Comparison of ENCODE assay signal across 33 cellular contexts in genomic region chr7:146262527-146262926, GRCh38.
"Had no signal": no experiment of that assay in that cellular context is flagged by ENCODE, and none has a peak within 500 bp of the region (broad histone marks: within the 10 kb centered on the region; RNA-seq: fewer than 3 reads in every experiment).

No MANE protein-coding gene starts in this region.

- H3K4me1 ChIP-seq: adrenal gland, ascending aorta, body of pancreas, breast epithelium had no signal

- H3K4me3 ChIP-seq: adrenal gland, ascending aorta, body of pancreas, breast epithelium, cardiac muscle cell had no signal

- H3K27ac ChIP-seq: adrenal gland, ascending aorta, body of pancreas, brain microvascular endothelial cell, breast epithelium, cardiac muscle cell had no signal

- DNase-seq: activated effector memory CD4-positive, alpha-beta T cell treated with anti-CD3 and anti-CD28 coated beads, Interleukin-2, amount 50 U/mL, for 16 hours; activated effector memory CD4-positive, alpha-beta T cell treated with Interleukin-2 at 50 U/mL for 16 hours; activated gamma-delta T cell; activated gamma-delta T cell treated with Interleukin-2 at 50 U/mL for 16 hours; activated naive CD4-positive, alpha-beta T cell; activated naive CD4-positive, alpha-beta T cell treated with anti-CD3 and anti-CD28 coated beads for 36 hours; activated naive CD4-positive, alpha-beta T cell treated with anti-CD3 and anti-CD28 coated beads, Interleukin-2, amount 10 ng/mL, durations not matched to agents 7 days and 5 days; activated naive CD4-positive, alpha-beta T cell treated with anti-CD3 and anti-CD28 coated beads, Interleukin-2, amount 50 U/mL, for 16 hours; activated naive CD4-positive, alpha-beta T cell treated with Interleukin-2 at 50 U/mL for 16 hours; activated naive CD8-positive, alpha-beta T cell treated with anti-CD3 and anti-CD28 coated beads for 36 hours; activated naive CD8-positive, alpha-beta T cell treated with anti-CD3 and anti-CD28 coated beads, Interleukin-2, amount 10 ng/mL, durations not matched to agents 7 days and 5 days; activated naive CD8-positive, alpha-beta T cell treated with anti-CD3 and anti-CD28 coated beads, Interleukin-2, amount 50 U/mL, for 24 hours; activated T-cell treated with anti-CD3 and anti-CD28 coated beads, Interleukin-2, amount 50 U/mL, for 24 hours; activated T-cell treated with anti-CD3 and anti-CD28 coated beads, Interleukin-2, amount 50 U/mL, for 4 hours; activated T-cell treated with anti-CD3 and anti-CD28 coated beads, Interleukin-2, amount 50 U/mL, for 48 hours; activated T-cell treated with anti-CD3 and anti-CD28 coated beads, Interleukin-2, amount 50 U/mL, for 72 hours; adrenal gland; amniotic stem cell; amygdala; anterior cingulate cortex; aorta; body of pancreas; brain microvascular endothelial cell; caudate nucleus; central memory CD4-positive, alpha-beta T cell; cerebellar nuclear complex had no signal

- H3K27me3 ChIP-seq: adrenal gland, ascending aorta, body of pancreas, brain microvascular endothelial cell, breast epithelium, cardiac muscle cell had no signal

- ATAC-seq: activated naive CD4-positive, alpha-beta T cell treated with anti-CD3 and anti-CD28 coated beads, Interleukin-2, amount 50 U/mL, for 72 hours; activated naive CD8-positive, alpha-beta T cell treated with anti-CD3 and anti-CD28 coated beads, Interleukin-2, amount 50 U/mL, for 24 hours; activated T-cell treated with anti-CD3 and anti-CD28 coated beads, Interleukin-2, amount 50 U/mL, for 4 hours; activated T-cell treated with anti-CD3 and anti-CD28 coated beads, Interleukin-2, amount 50 U/mL, for 72 hours; activated T-helper 17 cell treated with anti-CD3 and anti-CD28 coated beads, Interleukin-2, amount 50 U/mL, for 72 hours; body of pancreas had no signal

- H3K36me3 ChIP-seq: adrenal gland, ascending aorta, brain microvascular endothelial cell, breast epithelium, cardiac muscle cell had no signal

- H3K9me3 ChIP-seq: ascending aorta, body of pancreas had no signal

- FAIRE-seq: astrocyte, bronchial epithelial cell had no signal
